In the genomic region with DNA sequence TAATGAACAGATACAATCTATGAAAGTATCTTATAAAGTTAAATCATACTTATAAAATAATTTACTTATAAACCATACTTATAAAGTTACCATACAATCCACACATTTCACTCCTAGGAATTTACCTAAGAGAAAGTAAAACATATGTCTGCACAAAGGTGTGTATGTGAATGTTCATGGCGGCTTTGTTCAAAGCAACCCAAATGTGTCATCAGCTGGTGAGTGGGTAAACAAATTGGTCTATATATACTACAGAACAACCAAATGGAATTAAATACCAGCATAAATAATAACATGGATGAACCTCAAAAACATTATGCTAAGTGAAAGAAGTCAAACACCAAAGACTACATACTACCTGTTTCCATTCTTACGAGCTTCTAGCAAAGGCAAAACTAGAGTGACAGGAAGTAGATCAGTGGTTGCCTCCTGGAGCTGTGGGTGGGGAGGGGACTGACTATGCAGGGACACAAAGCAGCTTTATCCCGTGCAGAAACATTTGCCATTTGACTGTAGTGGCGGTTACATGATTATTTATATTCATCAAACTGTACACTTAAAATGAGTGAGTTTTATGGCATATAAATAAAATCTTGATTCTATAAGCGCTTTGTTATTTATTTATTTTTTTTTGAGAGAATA, we compare ENCODE assay signal across 8 cellular contexts.
DNase-seq lines count a peak whose midpoint lies in the region; ATAC-seq and TF ChIP-seq lines count a peak whose summit lies in the region.

No MANE protein-coding gene starts in this region.

- peaks cover 54% of the 10 kb centered on the region for H3K36me3 Mint-ChIP-seq in central memory CD8-positive, alpha-beta T cell (ENCODE audit: insufficient read depth)

- in situ Hi-C loops in brain microvascular endothelial cell (cut with HindIII; ENCODE audit: low pct_ligation_motif_present, low sequenced_read_pairs) (no loop called here), ACHN (cut with HindIII; ENCODE audit: low pct_ligation_motif_present, low pct_unique_long_range_greater_than_20kb, low sequenced_read_pairs) (no loop called here)

- H3K4me1 Mint-ChIP-seq in central memory CD8-positive, alpha-beta T cell, result peaks cover 73% of the 10 kb centered on the region
- H3K4me1 Mint-ChIP-seq in stimulated activated naive CD8-positive, alpha-beta T cell treated with anti-CD3 and anti-CD28 coated beads, Interleukin-15, amount 100 ng/mL, for 72 hours, result peaks cover 99% of the 10 kb centered on the region

- no peaks in the 10 kb centered on the region for H3K9me3 Mint-ChIP-seq in central memory CD8-positive, alpha-beta T cell
- no peaks in the 10 kb centered on the region for H3K9me3 Mint-ChIP-seq in stimulated activated naive CD8-positive, alpha-beta T cell treated with anti-CD3 and anti-CD28 coated beads, Interleukin-15, amount 100 ng/mL, for 72 hours

- H3K4me3 ChIP-seq in brain microvascular endothelial cell (ENCODE audit: low read depth, low read length), result no peak overlapping the region

- H3K27me3 ChIP-seq in brain microvascular endothelial cell (replicated peaks), result no peaks in the 10 kb centered on the region

- H3K27ac Mint-ChIP-seq in central memory CD8-positive, alpha-beta T cell (ENCODE audit: low read depth), result peak overlapping the region; percentile 86
- H3K27ac Mint-ChIP-seq in stimulated activated naive CD8-positive, alpha-beta T cell treated with anti-CD3 and anti-CD28 coated beads, Interleukin-15, amount 100 ng/mL, for 72 hours, result peak overlapping the region; percentile 88 to 92

- H3K27me3 Mint-ChIP-seq in central memory CD8-positive, alpha-beta T cell, result no peaks in the 10 kb centered on the region
- no peaks in the 10 kb centered on the region for H3K27me3 Mint-ChIP-seq in stimulated activated naive CD8-positive, alpha-beta T cell treated with anti-CD3 and anti-CD28 coated beads, Interleukin-15, amount 100 ng/mL, for 72 hours

- H3K36me3 ChIP-seq in brain microvascular endothelial cell (replicated peaks), result no peaks in the 10 kb centered on the region

- H3K4me3 Mint-ChIP-seq in central memory CD8-positive, alpha-beta T cell, result peak overlapping the region; percentile 60
- H3K4me3 Mint-ChIP-seq in stimulated activated naive CD8-positive, alpha-beta T cell treated with anti-CD3 and anti-CD28 coated beads, Interleukin-15, amount 100 ng/mL, for 72 hours, result peak overlapping the region; percentile 74 to 86

- TF ChIP-seq CTCF in brain microvascular endothelial cell (IDR thresholded peaks at IDR 0.05; ENCODE audit: low read depth, low read length, missing control alignments), result no peak

- DNase-seq in NCI-H1694 treated with DMSO at 0.1 percent for 48 hours (lab: John Stamatoyannopoulos, UW) (peak; percentile 14), NCI-H1694 (lab: John Stamatoyannopoulos, UW) (no peak), T-helper 2 cell (peak in 3 of 5 experiments; percentile 38 to 82 (median 45)), brain microvascular endothelial cell (no peak), ACHN (no peak), NOMO-1 treated with dmso at 0.1 percent for 144 hours (lab: John Stamatoyannopoulos, UW; ENCODE audit: unreplicated experiment) (no peak)
- DNase-seq in central memory CD8-positive, alpha-beta T cell (ENCODE audit: low spot score in 2 of 2), result no peak
- DNase-seq in stimulated activated naive CD8-positive, alpha-beta T cell treated with anti-CD3 and anti-CD28 coated beads, Interleukin-15, amount 100 ng/mL, for 72 hours, result peak in 1 of 2 donors; percentile 59

- no peak overlapping the region for H3K27ac ChIP-seq in brain microvascular endothelial cell

- peak; percentile 59 for ATAC-seq in central memory CD8-positive, alpha-beta T cell (replicated peaks; ENCODE audit: extremely low read depth, poor library complexity, severe bottlenecking)
- ATAC-seq in stimulated activated naive CD8-positive, alpha-beta T cell treated with anti-CD3 and anti-CD28 coated beads, Interleukin-15, amount 100 ng/mL, for 72 hours, result peak; percentile 79

Comparison
In these comparisons a context has a peak if more than half of its experiments do, and no peak if none do; other contexts are left out.
1. DNase-seq: peak in NCI-H1694 treated with DMSO at 0.1 percent for 48 hours (single experiment) and T-helper 2 cell (3 of 5); none in NCI-H1694 (single experiment), central memory CD8-positive, alpha-beta T cell (0 of 2), brain microvascular endothelial cell (single experiment), ACHN (single experiment) and NOMO-1 treated with dmso at 0.1 percent for 144 hours (single experiment).